In the genomic region with DNA sequence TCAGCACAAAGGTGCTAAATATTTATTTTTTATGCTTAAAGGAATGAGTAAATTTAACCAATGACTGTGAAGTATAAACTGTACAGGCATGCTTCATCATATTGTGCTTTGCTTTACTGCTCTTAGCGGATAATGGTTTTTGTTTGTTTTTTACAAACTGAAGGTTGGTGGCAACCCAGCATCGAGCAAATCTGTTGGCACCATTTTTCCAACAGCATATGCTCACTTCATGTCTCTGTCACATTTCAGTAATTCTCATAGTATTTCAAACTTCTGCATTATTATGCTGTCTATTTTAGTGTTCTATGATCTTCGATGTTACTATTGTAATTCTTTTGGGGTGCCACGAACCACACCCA, we compare ENCODE assay signal across 1 cellular context.
TF ChIP-seq lines count a peak whose summit lies in the region.

No MANE protein-coding gene starts in this region.

TF ChIP-seq in GM23338, 12 proteins besides CTCF, POLR2A, EP300 and RAD21:
- no peak for TF ChIP-seq JUNB (IDR thresholded peaks at IDR 0.05; ENCODE audit: unreplicated experiment)
- TF ChIP-seq ZNF331 (CRISPR knock-in tag; IDR thresholded peaks at IDR 0.05; ENCODE audit: low read depth) = no peak
- no peak for TF ChIP-seq ZNF114 (CRISPR knock-in tag; IDR thresholded peaks at IDR 0.05)
- TF ChIP-seq NANOG (IDR thresholded peaks at IDR 0.05; ENCODE audit: borderline replicate concordance) = no peak
- TF ChIP-seq, protein P1, sequence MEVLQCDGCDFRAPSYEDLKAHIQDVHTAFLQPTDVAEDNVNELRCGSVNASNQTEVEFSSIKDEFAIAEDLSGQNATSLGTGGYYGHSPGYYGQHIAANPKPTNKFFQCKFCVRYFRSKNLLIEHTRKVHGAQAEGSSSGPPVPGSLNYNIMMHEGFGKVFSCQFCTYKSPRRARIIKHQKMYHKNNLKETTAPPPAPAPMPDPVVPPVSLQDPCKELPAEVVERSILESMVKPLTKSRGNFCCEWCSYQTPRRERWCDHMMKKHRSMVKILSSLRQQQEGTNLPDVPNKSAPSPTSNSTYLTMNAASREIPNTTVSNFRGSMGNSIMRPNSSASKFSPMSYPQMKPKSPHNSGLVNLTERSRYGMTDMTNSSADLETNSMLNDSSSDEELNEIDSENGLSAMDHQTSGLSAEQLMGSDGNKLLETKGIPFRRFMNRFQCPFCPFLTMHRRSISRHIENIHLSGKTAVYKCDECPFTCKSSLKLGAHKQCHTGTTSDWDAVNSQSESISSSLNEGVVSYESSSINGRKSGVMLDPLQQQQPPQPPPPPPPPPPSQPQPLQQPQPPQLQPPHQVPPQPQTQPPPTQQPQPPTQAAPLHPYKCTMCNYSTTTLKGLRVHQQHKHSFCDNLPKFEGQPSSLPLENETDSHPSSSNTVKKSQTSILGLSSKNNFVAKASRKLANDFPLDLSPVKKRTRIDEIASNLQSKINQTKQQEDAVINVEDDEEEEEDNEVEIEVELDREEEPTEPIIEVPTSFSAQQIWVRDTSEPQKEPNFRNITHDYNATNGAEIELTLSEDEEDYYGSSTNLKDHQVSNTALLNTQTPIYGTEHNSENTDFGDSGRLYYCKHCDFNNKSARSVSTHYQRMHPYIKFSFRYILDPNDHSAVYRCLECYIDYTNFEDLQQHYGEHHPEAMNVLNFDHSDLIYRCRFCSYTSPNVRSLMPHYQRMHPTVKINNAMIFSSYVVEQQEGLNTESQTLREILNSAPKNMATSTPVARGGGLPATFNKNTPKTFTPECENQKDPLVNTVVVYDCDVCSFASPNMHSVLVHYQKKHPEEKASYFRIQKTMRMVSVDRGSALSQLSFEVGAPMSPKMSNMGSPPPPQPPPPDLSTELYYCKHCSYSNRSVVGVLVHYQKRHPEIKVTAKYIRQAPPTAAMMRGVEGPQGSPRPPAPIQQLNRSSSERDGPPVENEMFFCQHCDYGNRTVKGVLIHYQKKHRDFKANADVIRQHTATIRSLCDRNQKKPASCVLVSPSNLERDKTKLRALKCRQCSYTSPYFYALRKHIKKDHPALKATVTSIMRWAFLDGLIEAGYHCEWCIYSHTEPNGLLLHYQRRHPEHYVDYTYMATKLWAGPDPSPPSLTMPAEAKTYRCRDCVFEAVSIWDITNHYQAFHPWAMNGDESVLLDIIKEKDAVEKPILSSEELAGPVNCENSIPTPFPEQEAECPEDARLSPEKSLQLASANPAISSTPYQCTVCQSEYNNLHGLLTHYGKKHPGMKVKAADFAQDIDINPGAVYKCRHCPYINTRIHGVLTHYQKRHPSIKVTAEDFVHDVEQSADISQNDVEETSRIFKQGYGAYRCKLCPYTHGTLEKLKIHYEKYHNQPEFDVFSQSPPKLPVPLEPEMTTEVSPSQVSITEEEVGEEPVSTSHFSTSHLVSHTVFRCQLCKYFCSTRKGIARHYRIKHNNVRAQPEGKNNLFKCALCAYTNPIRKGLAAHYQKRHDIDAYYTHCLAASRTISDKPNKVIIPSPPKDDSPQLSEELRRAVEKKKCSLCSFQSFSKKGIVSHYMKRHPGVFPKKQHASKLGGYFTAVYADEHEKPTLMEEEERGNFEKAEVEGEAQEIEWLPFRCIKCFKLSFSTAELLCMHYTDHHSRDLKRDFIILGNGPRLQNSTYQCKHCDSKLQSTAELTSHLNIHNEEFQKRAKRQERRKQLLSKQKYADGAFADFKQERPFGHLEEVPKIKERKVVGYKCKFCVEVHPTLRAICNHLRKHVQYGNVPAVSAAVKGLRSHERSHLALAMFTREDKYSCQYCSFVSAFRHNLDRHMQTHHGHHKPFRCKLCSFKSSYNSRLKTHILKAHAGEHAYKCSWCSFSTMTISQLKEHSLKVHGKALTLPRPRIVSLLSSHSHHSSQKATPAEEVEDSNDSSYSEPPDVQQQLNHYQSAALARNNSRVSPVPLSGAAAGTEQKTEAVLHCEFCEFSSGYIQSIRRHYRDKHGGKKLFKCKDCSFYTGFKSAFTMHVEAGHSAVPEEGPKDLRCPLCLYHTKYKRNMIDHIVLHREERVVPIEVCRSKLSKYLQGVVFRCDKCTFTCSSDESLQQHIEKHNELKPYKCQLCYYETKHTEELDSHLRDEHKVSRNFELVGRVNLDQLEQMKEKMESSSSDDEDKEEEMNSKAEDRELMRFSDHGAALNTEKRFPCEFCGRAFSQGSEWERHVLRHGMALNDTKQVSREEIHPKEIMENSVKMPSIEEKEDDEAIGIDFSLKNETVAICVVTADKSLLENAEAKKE (CRISPR knock-in tag; IDR thresholded peaks at IDR 0.05) = no peak
- no peak for TF ChIP-seq POLR2AphosphoS5 (IDR thresholded peaks at IDR 0.05; ENCODE audit: low read depth)
- TF ChIP-seq, protein P2, sequence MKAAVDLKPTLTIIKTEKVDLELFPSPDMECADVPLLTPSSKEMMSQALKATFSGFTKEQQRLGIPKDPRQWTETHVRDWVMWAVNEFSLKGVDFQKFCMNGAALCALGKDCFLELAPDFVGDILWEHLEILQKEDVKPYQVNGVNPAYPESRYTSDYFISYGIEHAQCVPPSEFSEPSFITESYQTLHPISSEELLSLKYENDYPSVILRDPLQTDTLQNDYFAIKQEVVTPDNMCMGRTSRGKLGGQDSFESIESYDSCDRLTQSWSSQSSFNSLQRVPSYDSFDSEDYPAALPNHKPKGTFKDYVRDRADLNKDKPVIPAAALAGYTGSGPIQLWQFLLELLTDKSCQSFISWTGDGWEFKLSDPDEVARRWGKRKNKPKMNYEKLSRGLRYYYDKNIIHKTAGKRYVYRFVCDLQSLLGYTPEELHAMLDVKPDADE (IDR thresholded peaks at IDR 0.05) = no peak
- TF ChIP-seq EZH2phosphoT487 (IDR thresholded peaks at IDR 0.05; ENCODE audit: unreplicated experiment) = no peak
- TF ChIP-seq CREB1 (CRISPR knock-in tag; IDR thresholded peaks at IDR 0.05; ENCODE audit: low read depth) = no peak
- no peak for TF ChIP-seq EZH2 (IDR thresholded peaks at IDR 0.05; ENCODE audit: low read depth, unreplicated experiment)
- TF ChIP-seq, protein P3, sequence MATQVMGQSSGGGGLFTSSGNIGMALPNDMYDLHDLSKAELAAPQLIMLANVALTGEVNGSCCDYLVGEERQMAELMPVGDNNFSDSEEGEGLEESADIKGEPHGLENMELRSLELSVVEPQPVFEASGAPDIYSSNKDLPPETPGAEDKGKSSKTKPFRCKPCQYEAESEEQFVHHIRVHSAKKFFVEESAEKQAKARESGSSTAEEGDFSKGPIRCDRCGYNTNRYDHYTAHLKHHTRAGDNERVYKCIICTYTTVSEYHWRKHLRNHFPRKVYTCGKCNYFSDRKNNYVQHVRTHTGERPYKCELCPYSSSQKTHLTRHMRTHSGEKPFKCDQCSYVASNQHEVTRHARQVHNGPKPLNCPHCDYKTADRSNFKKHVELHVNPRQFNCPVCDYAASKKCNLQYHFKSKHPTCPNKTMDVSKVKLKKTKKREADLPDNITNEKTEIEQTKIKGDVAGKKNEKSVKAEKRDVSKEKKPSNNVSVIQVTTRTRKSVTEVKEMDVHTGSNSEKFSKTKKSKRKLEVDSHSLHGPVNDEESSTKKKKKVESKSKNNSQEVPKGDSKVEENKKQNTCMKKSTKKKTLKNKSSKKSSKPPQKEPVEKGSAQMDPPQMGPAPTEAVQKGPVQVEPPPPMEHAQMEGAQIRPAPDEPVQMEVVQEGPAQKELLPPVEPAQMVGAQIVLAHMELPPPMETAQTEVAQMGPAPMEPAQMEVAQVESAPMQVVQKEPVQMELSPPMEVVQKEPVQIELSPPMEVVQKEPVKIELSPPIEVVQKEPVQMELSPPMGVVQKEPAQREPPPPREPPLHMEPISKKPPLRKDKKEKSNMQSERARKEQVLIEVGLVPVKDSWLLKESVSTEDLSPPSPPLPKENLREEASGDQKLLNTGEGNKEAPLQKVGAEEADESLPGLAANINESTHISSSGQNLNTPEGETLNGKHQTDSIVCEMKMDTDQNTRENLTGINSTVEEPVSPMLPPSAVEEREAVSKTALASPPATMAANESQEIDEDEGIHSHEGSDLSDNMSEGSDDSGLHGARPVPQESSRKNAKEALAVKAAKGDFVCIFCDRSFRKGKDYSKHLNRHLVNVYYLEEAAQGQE (IDR thresholded peaks at IDR 0.05; ENCODE audit: unreplicated experiment) = no peak
- no peak for TF ChIP-seq STAT1 (IDR thresholded peaks at IDR 0.05; ENCODE audit: unreplicated experiment)
